Comparison of ENCODE assay signal across 9 cellular contexts in the genomic region with DNA sequence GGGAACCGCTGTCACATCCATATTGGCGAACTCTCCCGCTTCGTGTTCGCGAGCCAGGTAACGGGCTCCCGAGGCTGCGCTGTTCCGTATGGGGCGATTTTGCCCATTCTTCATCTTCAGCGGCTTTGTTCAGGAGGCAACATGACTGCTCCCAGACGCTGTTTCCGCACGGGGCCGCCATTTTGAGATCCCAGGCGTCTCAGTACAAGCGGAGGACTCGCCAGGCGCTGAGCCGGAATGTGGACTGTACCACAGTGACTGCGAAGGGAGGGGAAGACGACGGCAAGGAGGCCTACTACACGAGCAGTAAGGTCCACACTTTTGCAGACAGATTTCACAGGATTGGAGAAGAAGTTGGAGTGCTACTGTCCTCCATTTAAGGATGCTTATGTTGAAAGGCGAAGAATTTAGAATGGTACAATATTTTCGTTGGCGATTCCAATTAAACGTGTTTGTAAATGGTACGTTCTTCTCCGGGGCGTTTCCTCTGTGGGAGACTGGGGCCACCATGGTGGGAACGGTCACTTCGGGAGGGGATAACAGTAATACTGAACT. TPM values are rescaled to one million over a fixed set of nuclear protein-coding genes. Genes with fewer than 3 reads are reported as not detected.
DNase-seq lines count a peak whose midpoint lies in the region; ATAC-seq and TF ChIP-seq lines count a peak whose summit lies in the region.
"Had no signal": no experiment of that assay in that cellular context is flagged by ENCODE, and none has a peak within 500 bp of the region (broad histone marks: within the 10 kb centered on the region; RNA-seq: fewer than 3 reads in every experiment).

No MANE protein-coding gene starts in this region.

- H3K27ac Mint-ChIP-seq in stimulated activated memory B cell treated with anti-CD40 and anti-IgM and Interleukin-4, amounts not matched to agents 10 μg/mL and 1 μg/mL and 100 μg/mL, for 72 hours: no peak overlapping the region
- H3K27ac Mint-ChIP-seq in activated T-helper 2 cell treated with anti-CD3 and anti-CD28 coated beads, Interferon-gamma antibody, Interleukin-2, Interleukin-4, amounts not matched to agents 10 μg/mL and 5 μg/mL and 100 μg/mL, durations not matched to agents 14 hours and 24 hours and 36 hours: no peak overlapping the region

- H3K27me3 ChIP-seq in body of pancreas (no peaks in the 10 kb centered on the region), right atrium auricular region (no peaks in the 10 kb centered on the region)

- peaks cover 40% of the 10 kb centered on the region for H3K27me3 Mint-ChIP-seq in stimulated activated memory B cell treated with anti-CD40 and anti-IgM and Interleukin-4, amounts not matched to agents 10 μg/mL and 1 μg/mL and 100 μg/mL, for 72 hours
- no peaks in the 10 kb centered on the region for H3K27me3 Mint-ChIP-seq in activated T-helper 2 cell treated with anti-CD3 and anti-CD28 coated beads, Interferon-gamma antibody, Interleukin-2, Interleukin-4, amounts not matched to agents 10 μg/mL and 5 μg/mL and 100 μg/mL, durations not matched to agents 14 hours and 24 hours and 36 hours (ENCODE audit: low read depth)

- H3K4me1 ChIP-seq in body of pancreas (peaks cover 10% of the 10 kb centered on the region), right atrium auricular region (no peaks in the 10 kb centered on the region)

- H3K36me3 Mint-ChIP-seq in stimulated activated memory B cell treated with anti-CD40 and anti-IgM and Interleukin-4, amounts not matched to agents 10 μg/mL and 1 μg/mL and 100 μg/mL, for 72 hours: peaks cover 16% of the 10 kb centered on the region
- H3K36me3 Mint-ChIP-seq in activated T-helper 2 cell treated with anti-CD3 and anti-CD28 coated beads, Interferon-gamma antibody, Interleukin-2, Interleukin-4, amounts not matched to agents 10 μg/mL and 5 μg/mL and 100 μg/mL, durations not matched to agents 14 hours and 24 hours and 36 hours (ENCODE audit: low read depth): no peaks in the 10 kb centered on the region

- peak overlapping the region; percentile 72 to 98 for H3K4me3 ChIP-seq in body of pancreas
- H3K4me3 ChIP-seq in right atrium auricular region: peak overlapping the region; percentile 62 to 69

- 4 to 5% methylated on average over 24 to 34 of the region's 34 CpGs for WGBS in body of pancreas, 2 donors

- H3K9me3 ChIP-seq in body of pancreas (peaks cover 0 to 29% (median 0%) of the 10 kb centered on the region in 3 donors), right atrium auricular region (peaks cover 18 to 94% of the 10 kb centered on the region in 2 donors)

- peaks cover 47% of the 10 kb centered on the region for H3K9me3 Mint-ChIP-seq in stimulated activated memory B cell treated with anti-CD40 and anti-IgM and Interleukin-4, amounts not matched to agents 10 μg/mL and 1 μg/mL and 100 μg/mL, for 72 hours
- peaks cover 76% of the 10 kb centered on the region for H3K9me3 Mint-ChIP-seq in activated T-helper 2 cell treated with anti-CD3 and anti-CD28 coated beads, Interferon-gamma antibody, Interleukin-2, Interleukin-4, amounts not matched to agents 10 μg/mL and 5 μg/mL and 100 μg/mL, durations not matched to agents 14 hours and 24 hours and 36 hours

- H3K4me1 Mint-ChIP-seq in stimulated activated memory B cell treated with anti-CD40 and anti-IgM and Interleukin-4, amounts not matched to agents 10 μg/mL and 1 μg/mL and 100 μg/mL, for 72 hours: no peaks in the 10 kb centered on the region
- no peaks in the 10 kb centered on the region for H3K4me1 Mint-ChIP-seq in activated T-helper 2 cell treated with anti-CD3 and anti-CD28 coated beads, Interferon-gamma antibody, Interleukin-2, Interleukin-4, amounts not matched to agents 10 μg/mL and 5 μg/mL and 100 μg/mL, durations not matched to agents 14 hours and 24 hours and 36 hours (ENCODE audit: low read depth)
- H3K4me1 Mint-ChIP-seq: activated naive CD4-positive, alpha-beta T cell treated with anti-CD3 and anti-CD28 coated beads, Interleukin-2, amount 50 U/mL, for 24 hours had no signal

- DNase-seq in DMS53 (lab: John Stamatoyannopoulos, UW) (peak; percentile 94), body of pancreas (peak; percentile 84 to 89 (median 88)), right atrium auricular region (ENCODE audit: low spot score) (peak; percentile 82), renal cortical epithelial cell (ENCODE audit: low read depth) (peak; percentile 75)
- DNase-seq in activated CD4-positive, alpha-beta T cell treated with anti-CD3 and anti-CD28 coated beads, Interleukin-2, amount 50 U/mL, for 4 hours: no peak
- no peak for DNase-seq in activated T-helper 2 cell treated with anti-CD3 and anti-CD28 coated beads, Interferon-gamma antibody, Interleukin-2, Interleukin-4, amounts not matched to agents 10 μg/mL and 5 μg/mL and 100 μg/mL, durations not matched to agents 14 hours and 24 hours and 36 hours (ENCODE audit: low spot score)

- ATAC-seq in body of pancreas (peak; percentile 98), HG03175 (IDR thresholded peaks at IDR 0.05; ENCODE audit: unreplicated experiment) (no peak)
- ATAC-seq in stimulated activated memory B cell treated with anti-CD40 and anti-IgM and Interleukin-4, amounts not matched to agents 10 μg/mL and 1 μg/mL and 100 μg/mL, for 72 hours: no peak

- H3K36me3 ChIP-seq in body of pancreas (replicated peaks in 1 of 2; ENCODE audit: insufficient read depth in 1 of 2, low read depth in 2 of 2): peaks cover 2 to 4% of the 10 kb centered on the region in 2 donors
- peaks cover 16% of the 10 kb centered on the region for H3K36me3 ChIP-seq in right atrium auricular region

- H3K27ac ChIP-seq in body of pancreas (peak overlapping the region; percentile 71 to 78 (median 74)), right atrium auricular region (peak overlapping the region; percentile 82 to 89)

- no peak for TF ChIP-seq CTCF in body of pancreas (IDR thresholded peaks at IDR 0.05)
- no peak for TF ChIP-seq CTCF in right atrium auricular region (IDR thresholded peaks at IDR 0.05)

- intact Hi-C loops in body of pancreas (cut with DNase I): no loop called here
- intact Hi-C loops in activated T-helper 2 cell treated with anti-CD3 and anti-CD28 coated beads, Interferon-gamma antibody, Interleukin-2, Interleukin-4, amounts not matched to agents 10 μg/mL and 5 μg/mL and 100 μg/mL, durations not matched to agents 14 hours and 24 hours and 36 hours (cut with micrococcal nuclease): no loop called here

- TF ChIP-seq POLR2A in body of pancreas (IDR thresholded peaks at IDR 0.05): peak; percentile 62 to 94 (median 79)

- H3K4me3 Mint-ChIP-seq in stimulated activated memory B cell treated with anti-CD40 and anti-IgM and Interleukin-4, amounts not matched to agents 10 μg/mL and 1 μg/mL and 100 μg/mL, for 72 hours: no peak overlapping the region
- no peak overlapping the region for H3K4me3 Mint-ChIP-seq in activated T-helper 2 cell treated with anti-CD3 and anti-CD28 coated beads, Interferon-gamma antibody, Interleukin-2, Interleukin-4, amounts not matched to agents 10 μg/mL and 5 μg/mL and 100 μg/mL, durations not matched to agents 14 hours and 24 hours and 36 hours (ENCODE audit: low read depth)
- H3K4me3 Mint-ChIP-seq: activated naive CD4-positive, alpha-beta T cell treated with anti-CD3 and anti-CD28 coated beads, Interleukin-2, amount 50 U/mL, for 24 hours had no signal

RNA-seq across cellular contexts. Expression of gene ZNF300, which starts 41.6 kb away (rescaled TPM):
- total RNA-seq in body of pancreas (1 to 10 TPM; 4.7 to 7.9 TPM), right atrium auricular region (1 to 10 TPM in 1 of 2 donors, under 1 TPM in 1; 0.74 to 1.6 TPM), renal cortical epithelial cell (7.1 and 11.7 TPM in 2 replicates)
- total RNA-seq in activated T-helper 2 cell treated with anti-CD3 and anti-CD28 coated beads, Interferon-gamma antibody, Interleukin-2, Interleukin-4, amounts not matched to agents 10 μg/mL and 5 μg/mL and 100 μg/mL, durations not matched to agents 14 hours and 24 hours and 36 hours: 0.39 and 0.52 TPM in 2 replicates

Comparison
In these comparisons a context has a peak if more than half of its experiments do, and no peak if none do; other contexts are left out.
1. DNase-seq: peak in DMS53 (single experiment), body of pancreas (4 of 4), right atrium auricular region (single experiment) and renal cortical epithelial cell (single experiment); none in activated CD4-positive, alpha-beta T cell treated with anti-CD3 and anti-CD28 coated beads, Interleukin-2, amount 50 U/mL, for 4 hours (0 of 2) and activated T-helper 2 cell treated with anti-CD3 and anti-CD28 coated beads, Interferon-gamma antibody, Interleukin-2, Interleukin-4, amounts not matched to agents 10 μg/mL and 5 μg/mL and 100 μg/mL, durations not matched to agents 14 hours and 24 hours and 36 hours (single experiment).